ENCODE assay signal across 20 cellular contexts in genomic region chr10:51619365-51619764, GRCh38.
"Had no signal": no experiment of that assay in that cellular context is flagged by ENCODE, and none has a peak within 500 bp of the region (broad histone marks: within the 10 kb centered on the region; RNA-seq: fewer than 3 reads in every experiment).

No MANE protein-coding gene starts in this region.

- H3K36me3 Mint-ChIP-seq: activated naive CD4-positive, alpha-beta T cell treated with anti-CD3 and anti-CD28 coated beads, Interleukin-2, amount 10 ng/mL, durations not matched to agents 7 days and 5 days; stimulated activated memory B cell treated with anti-CD40 and anti-IgM and Interleukin-4, amounts not matched to agents 10 μg/mL and 1 μg/mL and 100 μg/mL, for 72 hours had no signal

- H3K4me1 ChIP-seq: esophagus muscularis mucosa, left lung, transverse colon had no signal

- H3K4me3 ChIP-seq: coronary artery, esophagus muscularis mucosa, hepatocyte, left lung, lung, sigmoid colon, smooth muscle cell, transverse colon had no signal

- H2AFZ ChIP-seq: hepatocyte had no signal

- H3K27me3 Mint-ChIP-seq: activated naive CD4-positive, alpha-beta T cell treated with anti-CD3 and anti-CD28 coated beads, Interleukin-2, amount 10 ng/mL, durations not matched to agents 7 days and 5 days; stimulated activated memory B cell treated with anti-CD40 and anti-IgM and Interleukin-4, amounts not matched to agents 10 μg/mL and 1 μg/mL and 100 μg/mL, for 72 hours had no signal

- H3K4me1 Mint-ChIP-seq: activated CD4-positive, alpha-beta T cell treated with anti-CD3 and anti-CD28 coated beads for 36 hours; activated naive CD4-positive, alpha-beta T cell treated with anti-CD3 and anti-CD28 coated beads, Interleukin-2, amount 10 ng/mL, durations not matched to agents 7 days and 5 days; naive thymus-derived CD8-positive, alpha-beta T cell; stimulated activated memory B cell treated with anti-CD40 and anti-IgM and Interleukin-4, amounts not matched to agents 10 μg/mL and 1 μg/mL and 100 μg/mL, for 72 hours had no signal

- H3K27ac ChIP-seq: coronary artery, esophagus muscularis mucosa, hepatocyte, left lung, sigmoid colon, transverse colon had no signal

- H3K27me3 ChIP-seq: esophagus muscularis mucosa, hepatocyte, left lung, sigmoid colon, transverse colon had no signal

- H3K9me3 ChIP-seq: esophagus muscularis mucosa had no signal

- DNase-seq: activated CD4-positive, alpha-beta T cell treated with anti-CD3 and anti-CD28 coated beads for 36 hours; activated CD4-positive, alpha-beta T cell treated with anti-CD3 and anti-CD28 coated beads, Interleukin-2, amount 50 U/mL, for 4 hours; activated CD8-positive, alpha-beta memory T cell treated with anti-CD3 and anti-CD28 coated beads, Interleukin-2, amount 50 U/mL, for 48 hours; activated naive CD4-positive, alpha-beta T cell treated with anti-CD3 and anti-CD28 coated beads, Interleukin-2, amount 10 ng/mL, durations not matched to agents 7 days and 5 days; activated T-cell treated with anti-CD3 and anti-CD28 coated beads, Interleukin-2, amount 50 U/mL, for 48 hours; amygdala; cerebellar nuclear complex; glutamatergic neuron; kidney glomerular epithelial cell; left lung; naive thymus-derived CD8-positive, alpha-beta T cell; sigmoid colon; stimulated activated CD4-positive, alpha-beta T cell treated with anti-CD3 and anti-CD28 coated beads, Interleukin-15, amount 100 ng/mL, for 24 hours; transverse colon had no signal

- H3K27ac Mint-ChIP-seq: activated CD4-positive, alpha-beta T cell treated with anti-CD3 and anti-CD28 coated beads for 36 hours; activated naive CD4-positive, alpha-beta T cell treated with anti-CD3 and anti-CD28 coated beads, Interleukin-2, amount 10 ng/mL, durations not matched to agents 7 days and 5 days; naive thymus-derived CD8-positive, alpha-beta T cell; stimulated activated memory B cell treated with anti-CD40 and anti-IgM and Interleukin-4, amounts not matched to agents 10 μg/mL and 1 μg/mL and 100 μg/mL, for 72 hours had no signal

- H3K4me2 ChIP-seq: hepatocyte, smooth muscle cell had no signal

- H3K79me2 ChIP-seq: hepatocyte had no signal

- ATAC-seq: activated CD4-positive, alpha-beta T cell treated with anti-CD3 and anti-CD28 coated beads for 36 hours; left lung; naive thymus-derived CD8-positive, alpha-beta T cell; stimulated activated memory B cell treated with anti-CD40 and anti-IgM and Interleukin-4, amounts not matched to agents 10 μg/mL and 1 μg/mL and 100 μg/mL, for 72 hours had no signal

- H3K36me3 ChIP-seq: esophagus muscularis mucosa, left lung, sigmoid colon, transverse colon had no signal

- H3K4me3 Mint-ChIP-seq: activated CD4-positive, alpha-beta T cell treated with anti-CD3 and anti-CD28 coated beads for 36 hours; activated naive CD4-positive, alpha-beta T cell treated with anti-CD3 and anti-CD28 coated beads, Interleukin-2, amount 10 ng/mL, durations not matched to agents 7 days and 5 days; naive thymus-derived CD8-positive, alpha-beta T cell; stimulated activated memory B cell treated with anti-CD40 and anti-IgM and Interleukin-4, amounts not matched to agents 10 μg/mL and 1 μg/mL and 100 μg/mL, for 72 hours had no signal
